In the genomic region with DNA sequence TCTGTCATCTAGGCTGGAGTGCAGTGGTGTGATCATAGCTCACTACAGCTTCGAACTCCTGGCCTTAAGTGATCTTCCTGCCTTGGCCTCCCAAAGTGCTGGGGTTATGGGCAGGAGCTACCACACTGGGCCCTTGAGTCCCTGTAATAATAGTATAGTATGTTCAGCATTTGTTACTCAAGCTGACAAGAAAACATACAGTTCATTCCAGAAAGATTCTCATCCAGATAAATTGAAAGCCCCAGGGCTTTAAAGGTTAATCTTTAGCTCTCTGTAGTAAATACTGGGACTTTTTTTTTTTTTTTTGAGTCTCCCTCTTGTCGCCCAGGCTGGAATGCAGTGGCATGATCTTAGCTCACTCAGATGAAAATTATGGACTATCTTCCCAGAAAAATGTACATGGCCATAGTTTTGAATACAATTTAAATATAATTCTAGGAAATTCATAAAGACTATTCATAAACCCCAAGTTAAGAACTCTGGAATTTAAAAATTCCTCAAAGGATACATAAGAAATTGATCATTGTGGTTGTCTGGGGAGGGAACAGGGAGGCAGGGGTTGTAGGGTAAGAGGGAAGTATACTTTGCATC, we compare ENCODE assay signal across 1 cellular context.
TF ChIP-seq lines count a peak whose summit lies in the region.

No MANE protein-coding gene starts in this region.

TF ChIP-seq in HepG2, 621 proteins besides CTCF, POLR2A, EP300 and RAD21 (continued from another document and continues in another):
- TF ChIP-seq, protein P1, sequence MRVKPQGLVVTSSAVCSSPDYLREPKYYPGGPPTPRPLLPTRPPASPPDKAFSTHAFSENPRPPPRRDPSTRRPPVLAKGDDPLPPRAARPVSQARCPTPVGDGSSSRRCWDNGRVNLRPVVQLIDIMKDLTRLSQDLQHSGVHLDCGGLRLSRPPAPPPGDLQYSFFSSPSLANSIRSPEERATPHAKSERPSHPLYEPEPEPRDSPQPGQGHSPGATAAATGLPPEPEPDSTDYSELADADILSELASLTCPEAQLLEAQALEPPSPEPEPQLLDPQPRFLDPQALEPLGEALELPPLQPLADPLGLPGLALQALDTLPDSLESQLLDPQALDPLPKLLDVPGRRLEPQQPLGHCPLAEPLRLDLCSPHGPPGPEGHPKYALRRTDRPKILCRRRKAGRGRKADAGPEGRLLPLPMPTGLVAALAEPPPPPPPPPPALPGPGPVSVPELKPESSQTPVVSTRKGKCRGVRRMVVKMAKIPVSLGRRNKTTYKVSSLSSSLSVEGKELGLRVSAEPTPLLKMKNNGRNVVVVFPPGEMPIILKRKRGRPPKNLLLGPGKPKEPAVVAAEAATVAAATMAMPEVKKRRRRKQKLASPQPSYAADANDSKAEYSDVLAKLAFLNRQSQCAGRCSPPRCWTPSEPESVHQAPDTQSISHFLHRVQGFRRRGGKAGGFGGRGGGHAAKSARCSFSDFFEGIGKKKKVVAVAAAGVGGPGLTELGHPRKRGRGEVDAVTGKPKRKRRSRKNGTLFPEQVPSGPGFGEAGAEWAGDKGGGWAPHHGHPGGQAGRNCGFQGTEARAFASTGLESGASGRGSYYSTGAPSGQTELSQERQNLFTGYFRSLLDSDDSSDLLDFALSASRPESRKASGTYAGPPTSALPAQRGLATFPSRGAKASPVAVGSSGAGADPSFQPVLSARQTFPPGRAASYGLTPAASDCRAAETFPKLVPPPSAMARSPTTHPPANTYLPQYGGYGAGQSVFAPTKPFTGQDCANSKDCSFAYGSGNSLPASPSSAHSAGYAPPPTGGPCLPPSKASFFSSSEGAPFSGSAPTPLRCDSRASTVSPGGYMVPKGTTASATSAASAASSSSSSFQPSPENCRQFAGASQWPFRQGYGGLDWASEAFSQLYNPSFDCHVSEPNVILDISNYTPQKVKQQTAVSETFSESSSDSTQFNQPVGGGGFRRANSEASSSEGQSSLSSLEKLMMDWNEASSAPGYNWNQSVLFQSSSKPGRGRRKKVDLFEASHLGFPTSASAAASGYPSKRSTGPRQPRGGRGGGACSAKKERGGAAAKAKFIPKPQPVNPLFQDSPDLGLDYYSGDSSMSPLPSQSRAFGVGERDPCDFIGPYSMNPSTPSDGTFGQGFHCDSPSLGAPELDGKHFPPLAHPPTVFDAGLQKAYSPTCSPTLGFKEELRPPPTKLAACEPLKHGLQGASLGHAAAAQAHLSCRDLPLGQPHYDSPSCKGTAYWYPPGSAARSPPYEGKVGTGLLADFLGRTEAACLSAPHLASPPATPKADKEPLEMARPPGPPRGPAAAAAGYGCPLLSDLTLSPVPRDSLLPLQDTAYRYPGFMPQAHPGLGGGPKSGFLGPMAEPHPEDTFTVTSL (CRISPR knock-in tag; IDR thresholded peaks at IDR 0.05; ENCODE audit: borderline replicate concordance) = peak; percentile 53; the same call in 1 of the 2 replicates
- TF ChIP-seq SOX6 (IDR thresholded peaks at IDR 0.05) (no peak), SOX6 (CRISPR knock-in tag; IDR thresholded peaks at IDR 0.05) (peak; percentile 52; the same call in 1 of the 2 replicates), FOXA3 (CRISPR knock-in tag; IDR thresholded peaks at IDR 0.05) (peak; percentile 50; the same call in 1 of the 2 replicates), TOPORS (CRISPR knock-in tag; IDR thresholded peaks at IDR 0.05) (no peak), MIXL1 (CRISPR knock-in tag; IDR thresholded peaks at IDR 0.05) (0 out of 2 replicates have a peak, but pooled peaks have one; percentile 19), JDP2 (CRISPR knock-in tag; IDR thresholded peaks at IDR 0.05; ENCODE audit: borderline replicate concordance) (no peak), SIX1 (CRISPR knock-in tag; IDR thresholded peaks at IDR 0.05; ENCODE audit: borderline replicate concordance) (no peak), KDM1A (CRISPR knock-in tag; IDR thresholded peaks at IDR 0.05) (0 out of 2 replicates have a peak, but pooled peaks have one; percentile 39), ZNF331 (CRISPR knock-in tag; IDR thresholded peaks at IDR 0.05) (peak; percentile 23; the same call in 1 of the 2 replicates), ZNF652 (CRISPR knock-in tag; IDR thresholded peaks at IDR 0.05; ENCODE audit: borderline replicate concordance, low read depth) (peak; percentile 96), ZNF30 (CRISPR knock-in tag; IDR thresholded peaks at IDR 0.05) (no peak), SRSF1 (optimal IDR thresholded peaks at IDR 0.05; ENCODE audit: low read depth, low read length) (no peak), NFATC3 (CRISPR knock-in tag; IDR thresholded peaks at IDR 0.05) (no peak), TBP (CRISPR knock-in tag; IDR thresholded peaks at IDR 0.05) (no peak), ZNF432 (CRISPR knock-in tag; IDR thresholded peaks at IDR 0.05; ENCODE audit: borderline replicate concordance) (no peak), ZMYM3 (CRISPR knock-in tag; IDR thresholded peaks at IDR 0.05) (peak; percentile 66; the same call in 1 of the 2 replicates), ZSCAN29 (CRISPR knock-in tag; conservative IDR thresholded peaks at IDR 0.05) (no peak), ZNF570 (CRISPR knock-in tag; IDR thresholded peaks at IDR 0.05; ENCODE audit: borderline replicate concordance) (no peak), ZNF451 (CRISPR knock-in tag; IDR thresholded peaks at IDR 0.05) (no peak), HMG20A (CRISPR knock-in tag; IDR thresholded peaks at IDR 0.05; ENCODE audit: borderline replicate concordance) (peak; percentile 31; the same call in 1 of the 2 replicates), THYN1 (CRISPR knock-in tag; IDR thresholded peaks at IDR 0.05; ENCODE audit: borderline replicate concordance, low read depth) (no peak), SNAI1 (CRISPR knock-in tag; IDR thresholded peaks at IDR 0.05; ENCODE audit: borderline replicate concordance) (no peak), LCORL (IDR thresholded peaks at IDR 0.05) (no peak), LCORL (CRISPR knock-in tag; IDR thresholded peaks at IDR 0.05) (0 out of 2 replicates have a peak, but pooled peaks have one; percentile 8), HDAC2 (CRISPR knock-in tag; IDR thresholded peaks at IDR 0.05) (0 out of 2 replicates have a peak, but pooled peaks have one; percentile 28), TBX3 (IDR thresholded peaks at IDR 0.05; ENCODE audit: borderline replicate concordance) (no peak), FOXK1 (CRISPR knock-in tag; IDR thresholded peaks at IDR 0.05; ENCODE audit: borderline replicate concordance, low read depth) (peak; percentile 11; the same call in 1 of the 2 replicates), NR2F1 (CRISPR knock-in tag; IDR thresholded peaks at IDR 0.05) (no peak), ATRX (CRISPR knock-in tag; IDR thresholded peaks at IDR 0.05; ENCODE audit: borderline replicate concordance) (no peak), CHD2 (IDR thresholded peaks at IDR 0.05; ENCODE audit: low read depth, low read length) (no peak), KMT2B (CRISPR knock-in tag; IDR thresholded peaks at IDR 0.05) (0 out of 2 replicates have a peak, but pooled peaks have one; percentile 40), NR2C2 (CRISPR knock-in tag; IDR thresholded peaks at IDR 0.05; ENCODE audit: borderline replicate concordance) (no peak), HMG20B (CRISPR knock-in tag; conservative IDR thresholded peaks at IDR 0.05) (0 out of 2 replicates have a peak, but pooled peaks have one; percentile 31), EEA1 (CRISPR knock-in tag; IDR thresholded peaks at IDR 0.05; ENCODE audit: borderline replicate concordance) (no peak), ZSCAN9 (CRISPR knock-in tag; IDR thresholded peaks at IDR 0.05; ENCODE audit: borderline replicate concordance) (no peak; the same call in 1 of the 2 replicates), CHCHD3 (CRISPR knock-in tag; IDR thresholded peaks at IDR 0.05) (no peak), ZBTB42 (CRISPR knock-in tag; IDR thresholded peaks at IDR 0.05) (no peak), FOXP1 (IDR thresholded peaks at IDR 0.05) (no peak), FOXP1 (CRISPR knock-in tag; IDR thresholded peaks at IDR 0.05) (peak; percentile 59; the same call in 1 of the 2 replicates)
- TF ChIP-seq, protein P2, sequence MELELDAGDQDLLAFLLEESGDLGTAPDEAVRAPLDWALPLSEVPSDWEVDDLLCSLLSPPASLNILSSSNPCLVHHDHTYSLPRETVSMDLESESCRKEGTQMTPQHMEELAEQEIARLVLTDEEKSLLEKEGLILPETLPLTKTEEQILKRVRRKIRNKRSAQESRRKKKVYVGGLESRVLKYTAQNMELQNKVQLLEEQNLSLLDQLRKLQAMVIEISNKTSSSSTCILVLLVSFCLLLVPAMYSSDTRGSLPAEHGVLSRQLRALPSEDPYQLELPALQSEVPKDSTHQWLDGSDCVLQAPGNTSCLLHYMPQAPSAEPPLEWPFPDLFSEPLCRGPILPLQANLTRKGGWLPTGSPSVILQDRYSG (CRISPR knock-in tag; IDR thresholded peaks at IDR 0.05) = no peak
- TF ChIP-seq, protein P3, sequence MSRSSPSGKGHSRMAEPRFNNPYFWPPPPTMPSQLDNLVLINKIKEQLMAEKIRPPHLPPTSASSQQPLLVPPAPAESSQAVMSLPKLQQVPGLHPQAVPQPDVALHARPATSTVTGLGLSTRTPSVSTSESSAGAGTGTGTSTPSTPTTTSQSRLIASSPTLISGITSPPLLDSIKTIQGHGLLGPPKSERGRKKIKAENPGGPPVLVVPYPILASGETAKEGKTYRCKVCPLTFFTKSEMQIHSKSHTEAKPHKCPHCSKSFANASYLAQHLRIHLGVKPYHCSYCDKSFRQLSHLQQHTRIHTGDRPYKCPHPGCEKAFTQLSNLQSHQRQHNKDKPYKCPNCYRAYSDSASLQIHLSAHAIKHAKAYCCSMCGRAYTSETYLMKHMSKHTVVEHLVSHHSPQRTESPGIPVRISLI (CRISPR knock-in tag; IDR thresholded peaks at IDR 0.05; ENCODE audit: borderline replicate concordance) = peak; percentile 93
- TF ChIP-seq, protein P4, sequence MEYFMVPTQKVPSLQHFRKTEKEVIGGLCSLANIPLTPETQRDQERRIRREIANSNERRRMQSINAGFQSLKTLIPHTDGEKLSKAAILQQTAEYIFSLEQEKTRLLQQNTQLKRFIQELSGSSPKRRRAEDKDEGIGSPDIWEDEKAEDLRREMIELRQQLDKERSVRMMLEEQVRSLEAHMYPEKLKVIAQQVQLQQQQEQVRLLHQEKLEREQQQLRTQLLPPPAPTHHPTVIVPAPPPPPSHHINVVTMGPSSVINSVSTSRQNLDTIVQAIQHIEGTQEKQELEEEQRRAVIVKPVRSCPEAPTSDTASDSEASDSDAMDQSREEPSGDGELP (IDR thresholded peaks at IDR 0.05; ENCODE audit: borderline replicate concordance, low read depth) = no peak
- TF ChIP-seq, protein P5, sequence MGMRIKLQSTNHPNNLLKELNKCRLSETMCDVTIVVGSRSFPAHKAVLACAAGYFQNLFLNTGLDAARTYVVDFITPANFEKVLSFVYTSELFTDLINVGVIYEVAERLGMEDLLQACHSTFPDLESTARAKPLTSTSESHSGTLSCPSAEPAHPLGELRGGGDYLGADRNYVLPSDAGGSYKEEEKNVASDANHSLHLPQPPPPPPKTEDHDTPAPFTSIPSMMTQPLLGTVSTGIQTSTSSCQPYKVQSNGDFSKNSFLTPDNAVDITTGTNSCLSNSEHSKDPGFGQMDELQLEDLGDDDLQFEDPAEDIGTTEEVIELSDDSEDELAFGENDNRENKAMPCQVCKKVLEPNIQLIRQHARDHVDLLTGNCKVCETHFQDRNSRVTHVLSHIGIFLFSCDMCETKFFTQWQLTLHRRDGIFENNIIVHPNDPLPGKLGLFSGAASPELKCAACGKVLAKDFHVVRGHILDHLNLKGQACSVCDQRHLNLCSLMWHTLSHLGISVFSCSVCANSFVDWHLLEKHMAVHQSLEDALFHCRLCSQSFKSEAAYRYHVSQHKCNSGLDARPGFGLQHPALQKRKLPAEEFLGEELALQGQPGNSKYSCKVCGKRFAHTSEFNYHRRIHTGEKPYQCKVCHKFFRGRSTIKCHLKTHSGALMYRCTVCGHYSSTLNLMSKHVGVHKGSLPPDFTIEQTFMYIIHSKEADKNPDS (CRISPR knock-in tag; IDR thresholded peaks at IDR 0.05) = peak; percentile 80; the same call in 1 of the 2 replicates
- TF ChIP-seq, protein P6, sequence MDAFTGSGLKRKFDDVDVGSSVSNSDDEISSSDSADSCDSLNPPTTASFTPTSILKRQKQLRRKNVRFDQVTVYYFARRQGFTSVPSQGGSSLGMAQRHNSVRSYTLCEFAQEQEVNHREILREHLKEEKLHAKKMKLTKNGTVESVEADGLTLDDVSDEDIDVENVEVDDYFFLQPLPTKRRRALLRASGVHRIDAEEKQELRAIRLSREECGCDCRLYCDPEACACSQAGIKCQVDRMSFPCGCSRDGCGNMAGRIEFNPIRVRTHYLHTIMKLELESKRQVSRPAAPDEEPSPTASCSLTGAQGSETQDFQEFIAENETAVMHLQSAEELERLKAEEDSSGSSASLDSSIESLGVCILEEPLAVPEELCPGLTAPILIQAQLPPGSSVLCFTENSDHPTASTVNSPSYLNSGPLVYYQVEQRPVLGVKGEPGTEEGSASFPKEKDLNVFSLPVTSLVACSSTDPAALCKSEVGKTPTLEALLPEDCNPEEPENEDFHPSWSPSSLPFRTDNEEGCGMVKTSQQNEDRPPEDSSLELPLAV (CRISPR knock-in tag; conservative IDR thresholded peaks at IDR 0.05; ENCODE audit: low read depth) = no peak
- TF ChIP-seq, protein P7, sequence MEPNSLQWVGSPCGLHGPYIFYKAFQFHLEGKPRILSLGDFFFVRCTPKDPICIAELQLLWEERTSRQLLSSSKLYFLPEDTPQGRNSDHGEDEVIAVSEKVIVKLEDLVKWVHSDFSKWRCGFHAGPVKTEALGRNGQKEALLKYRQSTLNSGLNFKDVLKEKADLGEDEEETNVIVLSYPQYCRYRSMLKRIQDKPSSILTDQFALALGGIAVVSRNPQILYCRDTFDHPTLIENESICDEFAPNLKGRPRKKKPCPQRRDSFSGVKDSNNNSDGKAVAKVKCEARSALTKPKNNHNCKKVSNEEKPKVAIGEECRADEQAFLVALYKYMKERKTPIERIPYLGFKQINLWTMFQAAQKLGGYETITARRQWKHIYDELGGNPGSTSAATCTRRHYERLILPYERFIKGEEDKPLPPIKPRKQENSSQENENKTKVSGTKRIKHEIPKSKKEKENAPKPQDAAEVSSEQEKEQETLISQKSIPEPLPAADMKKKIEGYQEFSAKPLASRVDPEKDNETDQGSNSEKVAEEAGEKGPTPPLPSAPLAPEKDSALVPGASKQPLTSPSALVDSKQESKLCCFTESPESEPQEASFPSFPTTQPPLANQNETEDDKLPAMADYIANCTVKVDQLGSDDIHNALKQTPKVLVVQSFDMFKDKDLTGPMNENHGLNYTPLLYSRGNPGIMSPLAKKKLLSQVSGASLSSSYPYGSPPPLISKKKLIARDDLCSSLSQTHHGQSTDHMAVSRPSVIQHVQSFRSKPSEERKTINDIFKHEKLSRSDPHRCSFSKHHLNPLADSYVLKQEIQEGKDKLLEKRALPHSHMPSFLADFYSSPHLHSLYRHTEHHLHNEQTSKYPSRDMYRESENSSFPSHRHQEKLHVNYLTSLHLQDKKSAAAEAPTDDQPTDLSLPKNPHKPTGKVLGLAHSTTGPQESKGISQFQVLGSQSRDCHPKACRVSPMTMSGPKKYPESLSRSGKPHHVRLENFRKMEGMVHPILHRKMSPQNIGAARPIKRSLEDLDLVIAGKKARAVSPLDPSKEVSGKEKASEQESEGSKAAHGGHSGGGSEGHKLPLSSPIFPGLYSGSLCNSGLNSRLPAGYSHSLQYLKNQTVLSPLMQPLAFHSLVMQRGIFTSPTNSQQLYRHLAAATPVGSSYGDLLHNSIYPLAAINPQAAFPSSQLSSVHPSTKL (CRISPR knock-in tag; IDR thresholded peaks at IDR 0.05) = peak; percentile 58; the same call in 1 of the 2 replicates
- TF ChIP-seq, protein P8, sequence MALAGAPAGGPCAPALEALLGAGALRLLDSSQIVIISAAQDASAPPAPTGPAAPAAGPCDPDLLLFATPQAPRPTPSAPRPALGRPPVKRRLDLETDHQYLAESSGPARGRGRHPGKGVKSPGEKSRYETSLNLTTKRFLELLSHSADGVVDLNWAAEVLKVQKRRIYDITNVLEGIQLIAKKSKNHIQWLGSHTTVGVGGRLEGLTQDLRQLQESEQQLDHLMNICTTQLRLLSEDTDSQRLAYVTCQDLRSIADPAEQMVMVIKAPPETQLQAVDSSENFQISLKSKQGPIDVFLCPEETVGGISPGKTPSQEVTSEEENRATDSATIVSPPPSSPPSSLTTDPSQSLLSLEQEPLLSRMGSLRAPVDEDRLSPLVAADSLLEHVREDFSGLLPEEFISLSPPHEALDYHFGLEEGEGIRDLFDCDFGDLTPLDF (CRISPR knock-in tag; IDR thresholded peaks at IDR 0.05) = no peak
